ENCODE assay signal across 29 cellular contexts in the genomic region with DNA sequence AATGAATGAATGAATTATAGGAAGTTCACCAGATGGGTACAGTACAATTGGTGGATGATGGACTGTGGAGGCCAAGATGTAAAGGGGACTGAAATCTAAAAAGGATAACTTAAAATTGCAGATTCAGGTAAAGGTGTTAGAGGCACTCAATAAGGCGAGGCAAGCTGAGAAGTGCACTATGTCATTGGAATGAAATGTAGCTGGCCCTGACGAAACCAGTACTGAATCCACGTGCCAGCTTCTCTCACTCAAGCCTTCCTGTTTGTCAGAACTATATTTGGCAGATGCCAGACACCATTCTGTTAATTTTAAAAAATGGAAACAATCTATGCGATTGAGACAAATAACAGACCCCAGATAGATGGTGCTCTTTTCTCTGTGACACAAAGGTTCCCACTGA.
"Had no signal": no experiment of that assay in that cellular context is flagged by ENCODE, and none has a peak within 500 bp of the region (broad histone marks: within the 10 kb centered on the region; RNA-seq: fewer than 3 reads in every experiment).

No MANE protein-coding gene starts in this region.

- H3K36me3 ChIP-seq: colonic mucosa, esophagus muscularis mucosa, heart right ventricle, left ventricle myocardium inferior, lower lobe of right lung, right lobe of liver, thoracic aorta, tibial nerve had no signal

- H3K9ac ChIP-seq: parathyroid adenoma had no signal

- H3K4me3 Mint-ChIP-seq: dendritic cell treated with granulocyte-macrophage colony-stimulating factor and Interleukin-4, amounts not matched to agents 40 ng/mL and 50 ng/mL, for 4 days; endodermal cell; memory B cell; mesothelial cell of epicardium; naive B cell; natural killer cell treated with Interleukin-12 subunit alpha and Interleukin-12 subunit beta and Interleukin-15 and Interleukin-18, amount 100 ng/mL, for 72 hours; neural crest cell; stimulated activated naive B cell treated with anti-CD40 and anti-IgM and Interleukin-4, amounts not matched to agents 10 μg/mL and 1 μg/mL and 100 μg/mL, for 72 hours; stimulated activated naive CD8-positive, alpha-beta T cell treated with anti-CD3 and anti-CD28 coated beads, Interleukin-15, Interleukin-2, amounts not matched to agents 100 ng/mL and 50 ng/mL, for 24 hours had no signal

- H3K36me3 Mint-ChIP-seq: memory B cell; mesothelial cell of epicardium; naive B cell; natural killer cell treated with Interleukin-12 subunit alpha and Interleukin-12 subunit beta and Interleukin-15 and Interleukin-18, amount 100 ng/mL, for 72 hours; stimulated activated naive B cell treated with anti-CD40 and anti-IgM and Interleukin-4, amounts not matched to agents 10 μg/mL and 1 μg/mL and 100 μg/mL, for 72 hours had no signal

- H3K9me3 ChIP-seq: colonic mucosa, esophagus muscularis mucosa, heart right ventricle, left ventricle myocardium inferior, lower lobe of right lung, mucosa of descending colon, right lobe of liver, thoracic aorta, tibial nerve had no signal

- FAIRE-seq: islet of Langerhans, small intestine had no signal

- H3K27me3 ChIP-seq: colonic mucosa, esophagus muscularis mucosa, foreskin keratinocyte, heart right ventricle, right lobe of liver, tibial nerve had no signal

- H3K27me3 Mint-ChIP-seq: dendritic cell treated with granulocyte-macrophage colony-stimulating factor and Interleukin-4, amounts not matched to agents 40 ng/mL and 50 ng/mL, for 4 days; memory B cell; naive B cell; natural killer cell treated with Interleukin-12 subunit alpha and Interleukin-12 subunit beta and Interleukin-15 and Interleukin-18, amount 100 ng/mL, for 72 hours; progenitor cell of endocrine pancreas; stimulated activated naive B cell treated with anti-CD40 and anti-IgM and Interleukin-4, amounts not matched to agents 10 μg/mL and 1 μg/mL and 100 μg/mL, for 72 hours; stimulated activated naive CD8-positive, alpha-beta T cell treated with anti-CD3 and anti-CD28 coated beads, Interleukin-15, Interleukin-2, amounts not matched to agents 100 ng/mL and 50 ng/mL, for 24 hours had no signal

- H3K27ac Mint-ChIP-seq: dendritic cell treated with granulocyte-macrophage colony-stimulating factor and Interleukin-4, amounts not matched to agents 40 ng/mL and 50 ng/mL, for 4 days; endodermal cell; memory B cell; mesothelial cell of epicardium; natural killer cell treated with Interleukin-12 subunit alpha and Interleukin-12 subunit beta and Interleukin-15 and Interleukin-18, amount 100 ng/mL, for 72 hours; progenitor cell of endocrine pancreas; stimulated activated naive B cell treated with anti-CD40 and anti-IgM and Interleukin-4, amounts not matched to agents 10 μg/mL and 1 μg/mL and 100 μg/mL, for 72 hours; stimulated activated naive CD8-positive, alpha-beta T cell treated with anti-CD3 and anti-CD28 coated beads, Interleukin-15, Interleukin-2, amounts not matched to agents 100 ng/mL and 50 ng/mL, for 24 hours had no signal

- H3K4me3 ChIP-seq: colonic mucosa, esophagus muscularis mucosa, heart right ventricle, left ventricle myocardium inferior, lower lobe of right lung, mucosa of descending colon, right lobe of liver, thoracic aorta, tibial nerve had no signal

- ATAC-seq: foreskin keratinocyte; heart right ventricle; left cardiac atrium; mucosa of descending colon; natural killer cell treated with Interleukin-12 subunit alpha and Interleukin-12 subunit beta and Interleukin-15 and Interleukin-18, amount 100 ng/mL, for 72 hours; right lobe of liver; stimulated activated naive B cell treated with anti-CD40 and anti-IgM and Interleukin-4, amounts not matched to agents 10 μg/mL and 1 μg/mL and 100 μg/mL, for 72 hours had no signal

- H3K9me3 Mint-ChIP-seq: dendritic cell treated with granulocyte-macrophage colony-stimulating factor and Interleukin-4, amounts not matched to agents 40 ng/mL and 50 ng/mL, for 4 days; endodermal cell; mesothelial cell of epicardium had no signal

- H2AFZ ChIP-seq: parathyroid adenoma had no signal

- DNase-seq: colonic mucosa; effector CD8-positive, alpha-beta T cell; endodermal cell; glutamatergic neuron; heart right ventricle; hippocampal formation; left cardiac atrium; left ventricle myocardium inferior; lower lobe of right lung; mucosa of descending colon; naive B cell; right lobe of liver; small intestine; stimulated activated CD4-positive, alpha-beta T cell treated with anti-CD3 and anti-CD28 coated beads, Interleukin-15, amount 100 ng/mL, for 24 hours; stimulated activated CD4-positive, alpha-beta T cell treated with anti-CD3 and anti-CD28 coated beads, Interleukin-2, amount 100 ng/mL, for 48 hours; stimulated activated naive B cell treated with anti-CD40 and anti-IgM and Interleukin-4, amounts not matched to agents 10 μg/mL and 1 μg/mL and 100 μg/mL, for 72 hours had no signal

- H3K4me1 ChIP-seq: colonic mucosa, esophagus muscularis mucosa, foreskin keratinocyte, heart right ventricle, lower lobe of right lung, parathyroid adenoma, right lobe of liver, tibial nerve had no signal

- H3K79me2 ChIP-seq: parathyroid adenoma had no signal

- H3K27ac ChIP-seq: colonic mucosa, esophagus muscularis mucosa, foreskin keratinocyte, heart right ventricle, left ventricle myocardium inferior, lower lobe of right lung, parathyroid adenoma, right lobe of liver, thoracic aorta, tibial nerve had no signal

- H3K4me1 Mint-ChIP-seq: memory B cell; mesothelial cell of epicardium; naive B cell; stimulated activated naive B cell treated with anti-CD40 and anti-IgM and Interleukin-4, amounts not matched to agents 10 μg/mL and 1 μg/mL and 100 μg/mL, for 72 hours had no signal
